Comparison of ENCODE assay signal across 10 cellular contexts in genomic region chr10:80473692-80474596, GRCh38. TPM values are rescaled to one million over a fixed set of nuclear protein-coding genes. Genes with fewer than 3 reads are reported as not detected.
DNase-seq lines count a peak whose midpoint lies in the region; ATAC-seq and TF ChIP-seq lines count a peak whose summit lies in the region.
"Had no signal": no experiment of that assay in that cellular context is flagged by ENCODE, and none has a peak within 500 bp of the region (broad histone marks: within the 10 kb centered on the region; RNA-seq: fewer than 3 reads in every experiment).

No MANE protein-coding gene starts in this region.

- no peak overlapping the region for H3K4me3 Mint-ChIP-seq in activated CD4-positive, alpha-beta T cell treated with anti-CD3 and anti-CD28 coated beads for 36 hours
- no peak overlapping the region for H3K4me3 Mint-ChIP-seq in activated CD4-positive, alpha-beta memory T cell treated with anti-CD3 and anti-CD28 coated beads, Interleukin-2, amount 10 ng/mL, durations not matched to agents 7 days and 5 days

- no peak for DNase-seq in activated CD4-positive, alpha-beta T cell treated with anti-CD3 and anti-CD28 coated beads for 36 hours
- no peak for DNase-seq in activated CD4-positive, alpha-beta T cell treated with anti-CD3 and anti-CD28 coated beads, Interleukin-2, amount 50 U/mL, for 1 hour
- DNase-seq in activated CD4-positive, alpha-beta memory T cell treated with anti-CD3 and anti-CD28 coated beads, Interleukin-2, amount 10 ng/mL, durations not matched to agents 7 days and 5 days, result no peak
- DNase-seq in glomerular visceral epithelial cell (ENCODE audit: extremely low spot score) (peak; percentile 96), spleen (no peak), right lobe of liver (no peak), GF-D8 (lab: John Stamatoyannopoulos, UW) (no peak), germinal center (ENCODE audit: low spot score) (no peak)
- DNase-seq: left colon, NCI-H1092 had no signal

- H3K36me3 ChIP-seq in spleen (peaks cover 0 to 93% (median 5%) of the 10 kb centered on the region in 6 donors), right lobe of liver (peaks cover 0 to 15% (median 4%) of the 10 kb centered on the region in 4 donors)

- CTCF ChIA-PET in activated CD4-positive, alpha-beta T cell treated with anti-CD3 and anti-CD28 coated beads for 36 hours (lab: Charles Lee), result interaction anchor here (0.9 to 21.2 kb wide), 4 partner anchors 12 to 30 kb away, joined by 4 to 372 read pairs (median 18); no protein-coding TSS in a partner anchor
- CTCF ChIA-PET in activated CD4-positive, alpha-beta memory T cell treated with anti-CD3 and anti-CD28 coated beads, Interleukin-2, amount 10 ng/mL, durations not matched to agents 7 days and 5 days (lab: Charles Lee), result interaction anchor here (1.1 to 24.7 kb wide), 4 partner anchors 13 to 30 kb away, joined by 3 to 414 read pairs (median 4); no protein-coding TSS in a partner anchor

- peak overlapping the region in 6 of 8 donors; percentile 55 to 99 (median 78) for H3K27ac ChIP-seq in spleen
- H3K27ac ChIP-seq in right lobe of liver, result no peak overlapping the region

- peaks cover 92% of the 10 kb centered on the region for H3K4me1 Mint-ChIP-seq in activated CD4-positive, alpha-beta T cell treated with anti-CD3 and anti-CD28 coated beads for 36 hours
- H3K4me1 Mint-ChIP-seq in activated CD4-positive, alpha-beta memory T cell treated with anti-CD3 and anti-CD28 coated beads, Interleukin-2, amount 10 ng/mL, durations not matched to agents 7 days and 5 days, result peaks cover 83% of the 10 kb centered on the region

- H3K4me1 ChIP-seq in spleen, result peaks cover 52 to 97% (median 82%) of the 10 kb centered on the region in 6 donors
- peaks cover 0 to 23% (median 8%) of the 10 kb centered on the region in 4 donors for H3K4me1 ChIP-seq in right lobe of liver

- peaks cover 0 to 15% (median 11%) of the 10 kb centered on the region in 8 donors for H3K9me3 ChIP-seq in spleen
- H3K9me3 ChIP-seq in right lobe of liver, result no peaks in the 10 kb centered on the region

- peaks cover 50% of the 10 kb centered on the region for H3K36me3 Mint-ChIP-seq in activated CD4-positive, alpha-beta T cell treated with anti-CD3 and anti-CD28 coated beads for 36 hours (ENCODE audit: low read depth)
- H3K36me3 Mint-ChIP-seq in activated CD4-positive, alpha-beta memory T cell treated with anti-CD3 and anti-CD28 coated beads, Interleukin-2, amount 10 ng/mL, durations not matched to agents 7 days and 5 days (ENCODE audit: low read depth), result peaks cover 80% of the 10 kb centered on the region

- no peaks in the 10 kb centered on the region for H3K27me3 ChIP-seq in spleen (replicated peaks in 1 of 7)
- no peaks in the 10 kb centered on the region for H3K27me3 ChIP-seq in right lobe of liver

- no peaks in the 10 kb centered on the region for H3K27me3 Mint-ChIP-seq in activated CD4-positive, alpha-beta T cell treated with anti-CD3 and anti-CD28 coated beads for 36 hours
- H3K27me3 Mint-ChIP-seq in activated CD4-positive, alpha-beta memory T cell treated with anti-CD3 and anti-CD28 coated beads, Interleukin-2, amount 10 ng/mL, durations not matched to agents 7 days and 5 days, result no peaks in the 10 kb centered on the region

- peaks cover 6% of the 10 kb centered on the region for H3K9me3 Mint-ChIP-seq in activated CD4-positive, alpha-beta T cell treated with anti-CD3 and anti-CD28 coated beads for 36 hours (ENCODE audit: low read depth)
- H3K9me3 Mint-ChIP-seq in activated CD4-positive, alpha-beta memory T cell treated with anti-CD3 and anti-CD28 coated beads, Interleukin-2, amount 10 ng/mL, durations not matched to agents 7 days and 5 days, result peaks cover 6% of the 10 kb centered on the region

- POLR2A ChIA-PET in activated CD4-positive, alpha-beta T cell treated with anti-CD3 and anti-CD28 coated beads for 36 hours (lab: Charles Lee), result interaction anchor here (0.7 to 3.4 kb wide), 2 partner anchors 9 to 11 kb away, joined by 5 to 9 read pairs; no protein-coding TSS in a partner anchor
- POLR2A ChIA-PET in activated CD4-positive, alpha-beta memory T cell treated with anti-CD3 and anti-CD28 coated beads, Interleukin-2, amount 10 ng/mL, durations not matched to agents 7 days and 5 days (lab: Charles Lee), result interaction anchor here (1.0 to 21.7 kb wide), 5 partner anchors 9 to 21 kb away, joined by 3 to 404 read pairs (median 7); partner anchors contain the start of gene TSPAN14

- TF ChIP-seq CTCF in spleen (IDR thresholded peaks at IDR 0.05 in 8 of 11, conservative IDR thresholded peaks at IDR 0.05 in 3 of 11) (no peak), right lobe of liver (IDR thresholded peaks at IDR 0.05) (no peak)

- TF ChIP-seq POLR2A in spleen (IDR thresholded peaks at IDR 0.05), result no peak
- TF ChIP-seq POLR2A in right lobe of liver (IDR thresholded peaks at IDR 0.05), result no peak

- intact Hi-C loops in activated CD4-positive, alpha-beta T cell treated with anti-CD3 and anti-CD28 coated beads for 36 hours (cut with DNase I, micrococcal nuclease), result no loop called here
- intact Hi-C loops in spleen (cut with DNase I; ENCODE audit: low total_unique reads), result no loop called here
- intact Hi-C loops in right lobe of liver (cut with DNase I), result no loop called here

- peak overlapping the region; percentile 91 for H3K27ac Mint-ChIP-seq in activated CD4-positive, alpha-beta T cell treated with anti-CD3 and anti-CD28 coated beads for 36 hours
- H3K27ac Mint-ChIP-seq in activated CD4-positive, alpha-beta memory T cell treated with anti-CD3 and anti-CD28 coated beads, Interleukin-2, amount 10 ng/mL, durations not matched to agents 7 days and 5 days, result peak overlapping the region; percentile 83

- H3K4me3 ChIP-seq in spleen, result no peak overlapping the region
- H3K4me3 ChIP-seq in right lobe of liver, result no peak overlapping the region

- WGBS in spleen, 5 donors, result 63 to 82% (median 80%) methylated on average over 8 of the region's 8 CpGs
- 83% methylated on average over 6 of the region's 8 CpGs for WGBS in right lobe of liver (ENCODE audit: insufficient coverage, low coverage, low lambda C conversion rate, missing lambda C conversion rate)

- no peak for ATAC-seq in activated CD4-positive, alpha-beta T cell treated with anti-CD3 and anti-CD28 coated beads for 36 hours
- no peak for ATAC-seq in right lobe of liver
- ATAC-seq: left colon had no signal

RNA-seq across cellular contexts. Expression of gene TSPAN14, which starts 19.8 kb away (rescaled TPM):
- 10 to 100 TPM; 37.6 to 43.8 TPM for total RNA-seq in activated CD4-positive, alpha-beta T cell treated with anti-CD3 and anti-CD28 coated beads for 36 hours
- total RNA-seq in activated CD4-positive, alpha-beta memory T cell treated with anti-CD3 and anti-CD28 coated beads, Interleukin-2, amount 10 ng/mL, durations not matched to agents 7 days and 5 days, result 100 to 1,000 TPM; 130 to 136 TPM
- total RNA-seq in spleen, result 100 to 1,000 TPM in 6 of 7 donors, 10 to 100 TPM in 1; 81.3 to 172 (median 129) TPM
- 10 to 100 TPM; 13.3 to 32.5 (median 24.6) TPM for polyA plus RNA-seq in spleen
- 10 to 100 TPM; 22.1 to 39.0 (median 28.4) TPM for total RNA-seq in right lobe of liver

Comparison
In these comparisons a context has a peak if more than half of its experiments do, and no peak if none do; other contexts are left out.
1. H3K27ac ChIP-seq: peak in spleen (6 of 8); none in right lobe of liver (0 of 3).